1 cellular context compared by ENCODE assay signal in genomic region chr17:80575057-80575875, GRCh38.
TF ChIP-seq lines count a peak whose summit lies in the region.

No MANE protein-coding gene starts in this region.

TF ChIP-seq in H1, 55 proteins besides CTCF, POLR2A, EP300 and RAD21 (continued from another document):
- TF ChIP-seq RXRA (IDR thresholded peaks at IDR 0.05; ENCODE audit: insufficient read depth, low read depth, low read length) (0 out of 2 replicates have a peak, but pooled peaks have one; percentile 58), ZNF274 (IDR thresholded peaks at IDR 0.05; ENCODE audit: borderline replicate concordance, extremely low read depth, low read length) (no peak), RBBP5 (IDR thresholded peaks at IDR 0.05; ENCODE audit: borderline replicate concordance, low read depth, low read length) (no peak), KDM1A (IDR thresholded peaks at IDR 0.05; ENCODE audit: borderline replicate concordance, low read length) (peak; percentile 100), ATF3 (IDR thresholded peaks at IDR 0.05; ENCODE audit: insufficient read depth, low read depth, low read length) (peak; percentile 86; the same call in 1 of the 2 replicates)
